9 cellular contexts compared by ENCODE assay signal in the genomic region with DNA sequence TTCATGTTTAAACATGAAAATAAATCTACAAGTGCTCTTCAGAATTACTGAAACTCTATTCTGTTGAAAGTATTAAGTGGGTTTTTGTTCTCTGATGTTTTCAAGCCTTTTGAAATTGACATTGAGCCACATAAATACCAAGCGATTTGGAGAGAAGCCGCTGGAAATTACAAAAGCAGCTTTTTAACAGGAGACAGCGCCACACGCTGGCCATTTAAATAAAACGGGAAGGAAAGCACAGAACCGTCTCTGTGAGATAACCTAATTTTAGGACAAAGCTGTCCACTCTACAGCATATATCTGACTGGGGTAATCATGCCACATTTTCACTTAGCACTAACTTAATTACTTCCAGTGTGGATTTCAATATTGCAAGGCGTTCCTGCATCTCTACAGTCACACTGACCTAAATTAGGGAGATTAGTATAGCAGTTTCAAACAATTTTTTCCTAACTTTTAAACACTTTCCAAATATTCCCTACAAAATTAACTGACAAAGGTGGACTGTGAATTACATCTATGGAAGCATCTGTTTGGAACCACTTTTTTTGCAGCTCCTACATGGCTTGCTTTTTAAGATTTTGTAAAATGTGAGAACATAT. TPM values are rescaled to one million over a fixed set of nuclear protein-coding genes. Genes with fewer than 3 reads are reported as not detected.
DNase-seq lines count a peak whose midpoint lies in the region; ATAC-seq and TF ChIP-seq lines count a peak whose summit lies in the region.
"Had no signal": no experiment of that assay in that cellular context is flagged by ENCODE, and none has a peak within 500 bp of the region (broad histone marks: within the 10 kb centered on the region; RNA-seq: fewer than 3 reads in every experiment).

No MANE protein-coding gene starts in this region.

- H3K4me3 Mint-ChIP-seq in Calu3 (ENCODE audit: low read depth, unreplicated experiment): no peak overlapping the region
- no peak overlapping the region for H3K4me3 Mint-ChIP-seq in stimulated activated naive CD8-positive, alpha-beta T cell treated with anti-CD3 and anti-CD28 coated beads, Interleukin-15, amount 100 ng/mL, for 72 hours

- H4K20me1 ChIP-seq in OCI-LY7 (ENCODE audit: insufficient read depth, low read length): no peaks in the 10 kb centered on the region

- POLR2A ChIA-PET in OCI-LY7 (lab: Charles Lee): no interaction called here

- no peaks in the 10 kb centered on the region for H3K36me3 ChIP-seq in OCI-LY7 (ENCODE audit: insufficient read depth, low read length)
- H3K36me3 ChIP-seq in breast epithelium: no peaks in the 10 kb centered on the region

- H3K4me2 ChIP-seq in OCI-LY7 (ENCODE audit: low read length): no peak overlapping the region

- no peaks in the 10 kb centered on the region for H3K79me2 ChIP-seq in OCI-LY7 (ENCODE audit: insufficient read depth, low read depth, low read length)

- CTCF ChIA-PET in Calu3 (lab: Charles Lee) (interaction anchor here (0.7 to 0.9 kb wide), 3 partner anchors 46 to 741 kb away, joined by 3 to 4 read pairs (median 3); no protein-coding TSS in a partner anchor), OCI-LY7 (lab: Charles Lee; ENCODE audit: unreplicated experiment) (no interaction called here)

- H3K4me1 ChIP-seq in OCI-LY7 (ENCODE audit: insufficient read depth, low read length, poor library complexity, severe bottlenecking) (no peaks in the 10 kb centered on the region), breast epithelium (no peaks in the 10 kb centered on the region)

- H3K9me3 Mint-ChIP-seq in Calu3 (ENCODE audit: low read depth, unreplicated experiment): no peaks in the 10 kb centered on the region
- no peaks in the 10 kb centered on the region for H3K9me3 Mint-ChIP-seq in stimulated activated naive CD8-positive, alpha-beta T cell treated with anti-CD3 and anti-CD28 coated beads, Interleukin-15, amount 100 ng/mL, for 72 hours

- no peak overlapping the region for H2AFZ ChIP-seq in OCI-LY7 (ENCODE audit: low read length)

- no peak overlapping the region for H3K4me3 ChIP-seq in OCI-LY7 (ENCODE audit: low read depth, low read length, poor library complexity, severe bottlenecking)
- no peak overlapping the region for H3K4me3 ChIP-seq in breast epithelium

- peaks cover 0 to 13% of the 10 kb centered on the region in 2 donors for H3K27me3 ChIP-seq in breast epithelium

- DNase-seq in Calu3 (peak; percentile 27), H4 (ENCODE audit: low spot score) (peak; percentile 16), OCI-LY7 (ENCODE audit: low spot score) (peak; percentile 9), breast epithelium (ENCODE audit: low spot score in 2 of 2) (no peak), medulla oblongata (ENCODE audit: extremely low spot score) (peak; percentile 66), ecto neural progenitor cell (ENCODE audit: low spot score) (no peak)
- DNase-seq in stimulated activated naive CD8-positive, alpha-beta T cell treated with anti-CD3 and anti-CD28 coated beads, Interleukin-15, amount 100 ng/mL, for 72 hours: no peak

- ATAC-seq in GM18519 (IDR thresholded peaks at IDR 0.05; ENCODE audit: low FRiP score, unreplicated experiment): no peak
- no peak for ATAC-seq in stimulated activated naive CD8-positive, alpha-beta T cell treated with anti-CD3 and anti-CD28 coated beads, Interleukin-15, amount 100 ng/mL, for 72 hours
- ATAC-seq: left colon had no signal

- TF ChIP-seq CTCF in Calu3 (IDR thresholded peaks at IDR 0.05; ENCODE audit: unreplicated experiment): peak; percentile 36
- peak; percentile 77 for TF ChIP-seq CTCF in OCI-LY7 (conservative IDR thresholded peaks at IDR 0.05; ENCODE audit: low read length)
- peak in 2 of 3 donors; percentile 50 to 51 for TF ChIP-seq CTCF in breast epithelium (IDR thresholded peaks at IDR 0.05)

- peaks cover 24% of the 10 kb centered on the region for H3K27me3 Mint-ChIP-seq in Calu3 (ENCODE audit: unreplicated experiment)
- H3K27me3 Mint-ChIP-seq in stimulated activated naive CD8-positive, alpha-beta T cell treated with anti-CD3 and anti-CD28 coated beads, Interleukin-15, amount 100 ng/mL, for 72 hours: no peaks in the 10 kb centered on the region

- H3K9me2 ChIP-seq in OCI-LY7 (ENCODE audit: insufficient read depth, low read length): no peaks in the 10 kb centered on the region

- no peak overlapping the region for H3K27ac Mint-ChIP-seq in Calu3 (ENCODE audit: unreplicated experiment)
- H3K27ac Mint-ChIP-seq in stimulated activated naive CD8-positive, alpha-beta T cell treated with anti-CD3 and anti-CD28 coated beads, Interleukin-15, amount 100 ng/mL, for 72 hours: no peak overlapping the region

- H3K27ac ChIP-seq in OCI-LY7 (ENCODE audit: low read depth, low read length, poor library complexity, severe bottlenecking): no peak overlapping the region
- H3K27ac ChIP-seq in breast epithelium: no peak overlapping the region

- no peak for TF ChIP-seq POLR2A in breast epithelium (IDR thresholded peaks at IDR 0.05)

- no peaks in the 10 kb centered on the region for H3K36me3 Mint-ChIP-seq in Calu3 (ENCODE audit: insufficient read depth, unreplicated experiment)

- no peaks in the 10 kb centered on the region for H3K4me1 Mint-ChIP-seq in Calu3 (ENCODE audit: low read depth, unreplicated experiment)
- H3K4me1 Mint-ChIP-seq in stimulated activated naive CD8-positive, alpha-beta T cell treated with anti-CD3 and anti-CD28 coated beads, Interleukin-15, amount 100 ng/mL, for 72 hours: no peaks in the 10 kb centered on the region

- H3K9me3 ChIP-seq in OCI-LY7 (ENCODE audit: low read length) (no peaks in the 10 kb centered on the region), breast epithelium (no peaks in the 10 kb centered on the region)

- intact Hi-C loops in Calu3 (cut with micrococcal nuclease; ENCODE audit: unreplicated experiment): loop anchor here (1.0 kb wide), 1 partner anchor 742 kb away; no protein-coding TSS in a partner anchor
- intact Hi-C loops in OCI-LY7 (cut with micrococcal nuclease; ENCODE audit: unreplicated experiment): no loop called here
- intact Hi-C loops in breast epithelium (cut with DNase I; ENCODE audit: low total_unique reads): no loop called here

- BruUV-seq in Calu3 (replicated peaks; lab: Mats Ljungman, UMichigan) (no TSS peak), OCI-LY7 (replicated peaks; lab: Mats Ljungman, UMichigan) (no TSS peak)

RNA-seq across cellular contexts. Expression of a gene that starts 6.8 kb away (rescaled TPM):
- 0.33 and 0.56 TPM in 2 replicates for total RNA-seq in Calu3 (2022)
- 4.1 and 6.6 TPM in 2 replicates for total RNA-seq in H4 (2014; rRNA removed; shearing (Covaris generic))
- total RNA-seq in OCI-LY7 (2014; rRNA removed; shearing (Covaris generic)): not detected in 2 replicates
- total RNA-seq in OCI-LY7 (2022): 0.11 TPM in 1 of 2 replicates, not detected in the other
- 10 to 100 TPM in 1 of 3 donors, 1 to 10 TPM in 2; 4.9 to 10.6 (median 9.7) TPM for total RNA-seq in breast epithelium

Comparison
In these comparisons a context has a peak if more than half of its experiments do, and no peak if none do; other contexts are left out.
1. DNase-seq: peak in Calu3 (single experiment), H4 (single experiment), OCI-LY7 (single experiment) and medulla oblongata (single experiment); none in breast epithelium (0 of 2), ecto neural progenitor cell (single experiment) and stimulated activated naive CD8-positive, alpha-beta T cell treated with anti-CD3 and anti-CD28 coated beads, Interleukin-15, amount 100 ng/mL, for 72 hours (0 of 2).
2. Peak in every context shown above with its lines, with median percentiles within 50 percentile points of each other: CTCF ChIP-seq.